Comparison of ENCODE assay signal across 14 cellular contexts in the genomic region with DNA sequence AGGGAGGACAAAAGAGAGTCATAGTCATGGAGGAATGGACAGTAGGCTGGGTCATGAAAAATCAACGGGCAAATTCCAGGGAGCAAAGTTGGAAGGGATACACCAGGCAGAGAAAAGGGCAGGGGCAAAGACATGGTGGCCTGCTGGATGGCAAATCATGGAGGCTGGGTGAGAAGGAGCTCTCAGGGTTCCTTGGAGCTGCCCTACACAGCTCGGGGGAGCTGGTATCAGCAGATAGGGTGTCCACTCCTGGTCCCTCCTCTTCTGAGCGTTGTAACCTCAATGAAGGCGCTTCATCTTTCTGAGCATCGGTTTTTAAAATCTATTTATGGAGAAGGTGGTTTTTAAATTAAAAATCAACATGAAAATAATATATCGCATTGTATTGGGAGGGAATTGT.
"Had no signal": no experiment of that assay in that cellular context is flagged by ENCODE, and none has a peak within 500 bp of the region (broad histone marks: within the 10 kb centered on the region; RNA-seq: fewer than 3 reads in every experiment).

No MANE protein-coding gene starts in this region.

- H3K36me3 ChIP-seq: pancreas, transverse colon had no signal

- H3K27me3 ChIP-seq: dorsolateral prefrontal cortex, pancreas, transverse colon had no signal

- H3K9me3 ChIP-seq: pancreas, transverse colon had no signal

- H3K4me1 ChIP-seq: pancreas had no signal

- H3K27ac ChIP-seq: pancreas had no signal

- ATAC-seq: left lobe of liver, natural killer cell had no signal

- DNase-seq: activated CD4-positive, alpha-beta T cell treated with anti-CD3 and anti-CD28 coated beads, Interleukin-2, amount 50 U/mL, for 4 hours; activated naive CD8-positive, alpha-beta T cell treated with anti-CD3 and anti-CD28 coated beads, Interleukin-2, amount 10 ng/mL, durations not matched to agents 7 days and 5 days; central memory CD4-positive, alpha-beta T cell; dorsolateral prefrontal cortex; glutamatergic neuron; natural killer cell; stimulated activated CD4-positive, alpha-beta T cell treated with anti-CD3 and anti-CD28 coated beads, Interleukin-12 subunit alpha, Interleukin-12 subunit beta, amount 100 ng/mL, for 4 hours; stimulated activated CD4-positive, alpha-beta T cell treated with anti-CD3 and anti-CD28 coated beads, Interleukin-1b, Interleukin-23, amount 100 ng/mL, for 48 hours; stimulated activated CD8-positive, alpha-beta memory T cell treated with anti-CD3 and anti-CD28 coated beads, Interleukin-4, amount 100 ng/mL, for 48 hours; stimulated activated naive CD4-positive, alpha-beta T cell; substantia nigra; transverse colon had no signal

- H3K4me3 ChIP-seq: dorsolateral prefrontal cortex, pancreas, transverse colon had no signal
